ENCODE assay signal across 8 cellular contexts in genomic region chr17:50865060-50865867, GRCh38. TPM values are rescaled to one million over a fixed set of nuclear protein-coding genes. Genes with fewer than 3 reads are reported as not detected.
DNase-seq lines count a peak whose midpoint lies in the region; ATAC-seq, FAIRE-seq and TF ChIP-seq lines count a peak whose summit lies in the region.

No MANE protein-coding gene starts in this region.

- peak overlapping the region; percentile 90 to 99 for H3K27ac ChIP-seq in liver (ENCODE audit: low read depth in 1 of 2, low read length in 2 of 2)

- no peak for TF ChIP-seq POLR2A in GM12892 (IDR thresholded peaks at IDR 0.05; ENCODE audit: low read depth, low read length)

- FAIRE-seq in GM12892 (lab: Jason Lieb, UNC), result peak; percentile 84

- peaks cover 2 to 14% (median 7%) of the 10 kb centered on the region in 4 donors for H3K36me3 ChIP-seq in liver (ENCODE audit: control insufficient read depth in 4 of 4, insufficient read depth in 3 of 4, low read depth in 1 of 4, low read length in 3 of 4)

- WGBS in liver, result 1% methylated on average over 50 of the region's 50 CpGs

- peaks cover 24% of the 10 kb centered on the region for H3K4me1 Mint-ChIP-seq in dendritic cell treated with granulocyte-macrophage colony-stimulating factor and Interleukin-4, amounts not matched to agents 40 ng/mL and 50 ng/mL, for 4 days (ENCODE audit: low read depth)

- ATAC-seq in HG02763 (IDR thresholded peaks at IDR 0.05; ENCODE audit: unreplicated experiment), result peak; percentile 17

- DNase-seq in GM12892 (ENCODE audit: insufficient read length), result no peak
- DNase-seq in NCI-H2171 (lab: John Stamatoyannopoulos, UW), result peak; percentile 37
- DNase-seq in activated CD4-positive, CD25-positive, alpha-beta regulatory T cell treated with anti-CD3 and anti-CD28 coated beads, Interleukin-2, amount 50 U/mL, for 72 hours, result peak; percentile 57
- DNase-seq in stimulated activated CD4-positive, alpha-beta T cell treated with anti-CD3 and anti-CD28 coated beads, Interleukin-2, amount 100 ng/mL, for 48 hours, result peak; percentile 27 to 33
- DNase-seq in OCI-M2 (lab: John Stamatoyannopoulos, UW; ENCODE audit: unreplicated experiment), result no peak

- H3K36me3 Mint-ChIP-seq in dendritic cell treated with granulocyte-macrophage colony-stimulating factor and Interleukin-4, amounts not matched to agents 40 ng/mL and 50 ng/mL, for 4 days (ENCODE audit: low read depth), result peaks cover 52% of the 10 kb centered on the region

- H3K9ac ChIP-seq in liver (ENCODE audit: low read depth in 1 of 2, low read length in 2 of 2), result peak overlapping the region; percentile 98 to 100

- no peaks in the 10 kb centered on the region for H3K9me3 ChIP-seq in liver (ENCODE audit: control insufficient read depth in 4 of 4, low read length in 3 of 4)

- intact Hi-C loops in dendritic cell treated with granulocyte-macrophage colony-stimulating factor and Interleukin-4, amounts not matched to agents 40 ng/mL and 50 ng/mL, for 4 days (cut with micrococcal nuclease), result loop anchor here (5.0 to 10.0 kb wide), 3 partner anchors 52 to 260 kb away; partner anchors contain the start of gene SPAG9

- peak overlapping the region; percentile 98 for H3K27ac Mint-ChIP-seq in dendritic cell treated with granulocyte-macrophage colony-stimulating factor and Interleukin-4, amounts not matched to agents 40 ng/mL and 50 ng/mL, for 4 days

- TF ChIP-seq CTCF in liver (IDR thresholded peaks at IDR 0.05; ENCODE audit: low read depth, low read length, missing input control), result no peak

- TF ChIP-seq RAD21 in liver (IDR thresholded peaks at IDR 0.05), result peak in 1 of 2 donors; percentile 4

- H3K27me3 Mint-ChIP-seq in dendritic cell treated with granulocyte-macrophage colony-stimulating factor and Interleukin-4, amounts not matched to agents 40 ng/mL and 50 ng/mL, for 4 days, result no peaks in the 10 kb centered on the region

- H3K4me1 ChIP-seq in liver (ENCODE audit: control insufficient read depth in 4 of 4, insufficient read depth in 4 of 4, low read length in 3 of 4), result peaks cover 0 to 32% (median 23%) of the 10 kb centered on the region in 4 donors

- peak overlapping the region; percentile 94 for H3K4me3 Mint-ChIP-seq in dendritic cell treated with granulocyte-macrophage colony-stimulating factor and Interleukin-4, amounts not matched to agents 40 ng/mL and 50 ng/mL, for 4 days

- peak overlapping the region; percentile 77 to 99 (median 99) for H3K4me3 ChIP-seq in liver (ENCODE audit: low read depth in 1 of 3, low read length in 3 of 3)

- H3K9me3 Mint-ChIP-seq in dendritic cell treated with granulocyte-macrophage colony-stimulating factor and Interleukin-4, amounts not matched to agents 40 ng/mL and 50 ng/mL, for 4 days, result no peaks in the 10 kb centered on the region

- no peaks in the 10 kb centered on the region for H3K27me3 ChIP-seq in liver (ENCODE audit: control insufficient read depth in 4 of 4, insufficient read depth in 4 of 4, low read length in 3 of 4)

TF ChIP-seq in liver, 16 proteins besides CTCF, POLR2A, EP300 and RAD21:
- peak; percentile 40 for TF ChIP-seq SP1 (IDR thresholded peaks at IDR 0.05)
- TF ChIP-seq TAF1 (conservative IDR thresholded peaks at IDR 0.05), result peak; percentile 70
- no peak for TF ChIP-seq ATF3 (IDR thresholded peaks at IDR 0.05)
- peak in 1 of 2 donors; percentile 10 for TF ChIP-seq RXRA (IDR thresholded peaks at IDR 0.05)
- no peak for TF ChIP-seq FOXA1 (IDR thresholded peaks at IDR 0.05)
- TF ChIP-seq GABPA (IDR thresholded peaks at IDR 0.05 in 1 of 2, conservative IDR thresholded peaks at IDR 0.05 in 1 of 2), result no peak
- no peak for TF ChIP-seq REST (IDR thresholded peaks at IDR 0.05)
- TF ChIP-seq HNF4G (IDR thresholded peaks at IDR 0.05), result no peak
- TF ChIP-seq YY1 (IDR thresholded peaks at IDR 0.05), result peak; percentile 26
- TF ChIP-seq HNF4A (conservative IDR thresholded peaks at IDR 0.05), result peak in 1 of 2 donors; percentile 19
- TF ChIP-seq NR2F2 (IDR thresholded peaks at IDR 0.05), result peak; percentile 47
- TF ChIP-seq FOXA2 (IDR thresholded peaks at IDR 0.05), result no peak
- no peak for TF ChIP-seq EGR1 (IDR thresholded peaks at IDR 0.05; ENCODE audit: low read depth in 2 of 2)
- no peak for TF ChIP-seq ZBTB33 (IDR thresholded peaks at IDR 0.05)
- no peak for TF ChIP-seq MAX (IDR thresholded peaks at IDR 0.05)
- TF ChIP-seq JUND (IDR thresholded peaks at IDR 0.05), result peak in 1 of 2 donors; percentile 28

RNA-seq across cellular contexts. Expression of gene TOB1, which starts 0.9 kb away (rescaled TPM):
- 13.2 TPM for polyA plus RNA-seq in GM12892 (2012; ENCODE audit: missing spikeins)
- total RNA-seq in liver, result 10 to 100 TPM; 10.2 to 28.0 TPM
- 100 to 1,000 TPM in 1 of 2 donors, 10 to 100 TPM in 1; 47.5 to 132 TPM for polyA plus RNA-seq in liver

RNA-seq across cellular contexts. Expression of gene WFIKKN2, which starts 29.9 kb away (rescaled TPM):
- polyA plus RNA-seq in GM12892 (2012; ENCODE audit: missing spikeins), result not detected
- under 1 TPM in 1 of 2 donors, not detected in 1; 0.19 TPM for total RNA-seq in liver
- under 1 TPM; 0.02 to 0.07 TPM for polyA plus RNA-seq in liver

Comparison
In these comparisons a context has a peak if more than half of its experiments do, and no peak if none do; other contexts are left out.
1. DNase-seq: peak in NCI-H2171 (single experiment), activated CD4-positive, CD25-positive, alpha-beta regulatory T cell treated with anti-CD3 and anti-CD28 coated beads, Interleukin-2, amount 50 U/mL, for 72 hours (single experiment) and stimulated activated CD4-positive, alpha-beta T cell treated with anti-CD3 and anti-CD28 coated beads, Interleukin-2, amount 100 ng/mL, for 48 hours (2 of 2); none in GM12892 (single experiment) and OCI-M2 (single experiment).